9 cellular contexts compared by ENCODE assay signal in genomic region chr14:68664225-68664681, GRCh38.
DNase-seq lines count a peak whose midpoint lies in the region; ATAC-seq and TF ChIP-seq lines count a peak whose summit lies in the region.
"Had no signal": no experiment of that assay in that cellular context is flagged by ENCODE, and none has a peak within 500 bp of the region (broad histone marks: within the 10 kb centered on the region; RNA-seq: fewer than 3 reads in every experiment).

No MANE protein-coding gene starts in this region.

- no peaks in the 10 kb centered on the region for H3K36me3 ChIP-seq in CD8-positive, alpha-beta memory T cell (ENCODE audit: insufficient read depth, low read length)
- H3K36me3 ChIP-seq in parathyroid adenoma (ENCODE audit: control insufficient read depth, insufficient read depth, low read length) (no peaks in the 10 kb centered on the region), aorta (ENCODE audit: control insufficient read depth in 1 of 2, insufficient read depth in 2 of 2, low read length in 1 of 2) (no peaks in the 10 kb centered on the region)

- intact Hi-C loops in aorta (cut with DNase I) = no loop called here

- peak overlapping the region; percentile 29 to 94 (median 67) for H3K4me3 Mint-ChIP-seq in CD8-positive, alpha-beta memory T cell

- 37 to 39% methylated on average over 4 of the region's 4 CpGs for WGBS in aorta, 2 donors

- no peak overlapping the region for H3K9ac ChIP-seq in parathyroid adenoma

- peaks cover 0 to 2% (median 0%) of the 10 kb centered on the region in 3 donors for H3K36me3 Mint-ChIP-seq in CD8-positive, alpha-beta memory T cell

- H3K4me1 ChIP-seq in CD8-positive, alpha-beta memory T cell (ENCODE audit: insufficient read depth, low read length) = peaks cover 17% of the 10 kb centered on the region
- H3K4me1 ChIP-seq in parathyroid adenoma = peaks cover 37% of the 10 kb centered on the region
- peaks cover 5 to 9% of the 10 kb centered on the region in 2 donors for H3K4me1 ChIP-seq in aorta (ENCODE audit: control insufficient read depth in 1 of 2, insufficient read depth in 2 of 2, low read length in 2 of 2)

- peaks cover 0 to 2% of the 10 kb centered on the region in 2 donors for H3K27me3 Mint-ChIP-seq in CD8-positive, alpha-beta memory T cell

- no peak for TF ChIP-seq CTCF in parathyroid adenoma (IDR thresholded peaks at IDR 0.05)

- no peaks in the 10 kb centered on the region for H3K9me3 ChIP-seq in CD8-positive, alpha-beta memory T cell (ENCODE audit: low read length)
- H3K9me3 ChIP-seq in parathyroid adenoma (ENCODE audit: control insufficient read depth, low read length) = no peaks in the 10 kb centered on the region
- no peaks in the 10 kb centered on the region for H3K9me3 ChIP-seq in aorta (ENCODE audit: control insufficient read depth, low read length)

- no peak overlapping the region for H3K27ac ChIP-seq in CD8-positive, alpha-beta memory T cell (ENCODE audit: low read depth, low read length)
- H3K27ac ChIP-seq in parathyroid adenoma (peak overlapping the region; percentile 81), aorta (ENCODE audit: low read depth in 1 of 2, low read length in 2 of 2) (no peak overlapping the region)
- H3K27ac ChIP-seq: VCaP had no signal

- no peaks in the 10 kb centered on the region for H3K79me2 ChIP-seq in parathyroid adenoma

- peak overlapping the region; percentile 54 for H2AFZ ChIP-seq in parathyroid adenoma

- no peaks in the 10 kb centered on the region for H3K27me3 ChIP-seq in CD8-positive, alpha-beta memory T cell (ENCODE audit: insufficient read depth, low read length, poor library complexity, severe bottlenecking)
- H3K27me3 ChIP-seq in parathyroid adenoma (ENCODE audit: control insufficient read depth, insufficient read depth, low read length) = no peaks in the 10 kb centered on the region
- no peaks in the 10 kb centered on the region for H3K27me3 ChIP-seq in aorta (ENCODE audit: control insufficient read depth in 1 of 2, insufficient read depth in 2 of 2, low read length in 1 of 2)

- peaks cover 39 to 46% (median 42%) of the 10 kb centered on the region in 3 donors for H3K4me1 Mint-ChIP-seq in CD8-positive, alpha-beta memory T cell

- no peak overlapping the region for H3K4me2 ChIP-seq in parathyroid adenoma (ENCODE audit: low read length)

- peaks cover 0 to 2% (median 0%) of the 10 kb centered on the region in 5 donors for H3K9me3 Mint-ChIP-seq in CD8-positive, alpha-beta memory T cell

- CTCF ChIA-PET in CD8-positive, alpha-beta memory T cell (lab: Charles Lee) = interaction anchor here (1.0 to 2.2 kb wide), 3 partner anchors 39 to 152 kb away, joined by 3 to 8 read pairs (median 4); no protein-coding TSS in a partner anchor

- POLR2A ChIA-PET in CD8-positive, alpha-beta memory T cell (lab: Charles Lee) = interaction anchor here (0.6 to 1.6 kb wide), 6 partner anchors 21 to 290 kb away, joined by 3 to 8 read pairs (median 6); partner anchors contain the start of gene ZFP36L1

- no peak for DNase-seq in CD8-positive, alpha-beta memory T cell
- peak; percentile 63 for DNase-seq in LHCN-M2 (ENCODE audit: low read depth)
- peak; percentile 14 for DNase-seq in ecto neural progenitor cell (ENCODE audit: low spot score)
- no peak for DNase-seq in NCI-H748 (lab: John Stamatoyannopoulos, UW; ENCODE audit: unreplicated experiment)
- DNase-seq in pons (ENCODE audit: low spot score) = no peak
- DNase-seq in aorta = no peak

- no peak overlapping the region for H3K4me3 ChIP-seq in CD8-positive, alpha-beta memory T cell (ENCODE audit: low read length)
- H3K4me3 ChIP-seq in parathyroid adenoma (ENCODE audit: low read depth, low read length) = no peak overlapping the region
- H3K4me3 ChIP-seq in aorta (ENCODE audit: low read length in 2 of 2) = no peak overlapping the region

- ATAC-seq in aorta (ENCODE audit: low FRiP score) (no peak), GM18511 (IDR thresholded peaks at IDR 0.05; ENCODE audit: unreplicated experiment) (no peak)

- H3K27ac Mint-ChIP-seq in CD8-positive, alpha-beta memory T cell = peak overlapping the region in 7 of 8 donors; percentile 66 to 94 (median 93)

Comparison
In these comparisons a context has a peak if more than half of its experiments do, and no peak if none do; other contexts are left out.
1. DNase-seq: peak in LHCN-M2 (single experiment) and ecto neural progenitor cell (single experiment); none in CD8-positive, alpha-beta memory T cell (0 of 5), NCI-H748 (single experiment), pons (single experiment) and aorta (0 of 2).